In the genomic region with DNA sequence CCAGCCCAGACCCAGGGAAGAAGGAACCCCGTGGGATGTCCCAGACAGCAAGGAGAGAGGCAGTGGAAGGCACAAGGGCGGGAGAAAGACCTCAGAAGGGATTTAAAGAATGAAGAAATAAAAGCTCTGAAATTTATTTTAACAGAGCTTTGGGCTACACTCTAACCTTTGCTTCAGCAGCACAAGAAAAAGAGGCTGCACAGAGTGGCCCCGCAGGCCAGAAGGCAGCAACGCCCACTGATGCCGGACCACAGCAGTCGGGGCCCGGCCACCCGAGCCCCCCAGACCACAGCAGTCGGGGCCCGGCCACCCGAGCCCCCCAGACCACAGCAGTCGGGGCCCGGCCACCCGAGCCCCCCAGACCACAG, we compare ENCODE assay signal across 7 cellular contexts. TPM values are rescaled to one million over a fixed set of nuclear protein-coding genes. Genes with fewer than 3 reads are reported as not detected.
A peak's percentile ranks its signal among the peaks of the same experiment; 100 is the strongest.
DNase-seq lines count a peak whose midpoint lies in the region; ATAC-seq and TF ChIP-seq lines count a peak whose summit lies in the region.
"Not testable (repeated sequence)": the region's sequence is repeated elsewhere in the genome, so short reads cannot be mapped to it uniquely, and the experiment has no call there.

No MANE protein-coding gene starts in this region.

- not testable (repeated sequence) for H3K36me3 ChIP-seq in endodermal cell (ENCODE audit: control insufficient read depth, insufficient read depth, low read length)

- not testable (repeated sequence) for H3K4me3 ChIP-seq in endodermal cell (ENCODE audit: low read length)

- not testable (repeated sequence) for ATAC-seq in WTC11; activated naive CD8-positive, alpha-beta T cell treated with anti-CD3 and anti-CD28 coated beads, Interleukin-2, amount 10 ng/mL, durations not matched to agents 7 days and 5 days (ENCODE audit: low read depth); left colon; stimulated activated naive B cell treated with anti-CD40 and anti-IgM and Interleukin-4, amounts not matched to agents 10 μg/mL and 1 μg/mL and 100 μg/mL, for 72 hours (replicated peaks)

- not testable (repeated sequence) for H3K9me3 Mint-ChIP-seq in HFFc6; WTC11; activated naive CD8-positive, alpha-beta T cell treated with anti-CD3 and anti-CD28 coated beads, Interleukin-2, amount 10 ng/mL, durations not matched to agents 7 days and 5 days; endodermal cell; neural crest cell; stimulated activated naive B cell treated with anti-CD40 and anti-IgM and Interleukin-4, amounts not matched to agents 10 μg/mL and 1 μg/mL and 100 μg/mL, for 72 hours

- peak overlapping the region; percentile 91 for H3K27ac ChIP-seq in endodermal cell (ENCODE audit: low read depth, low read length)

- not testable (repeated sequence) for H3K27me3 ChIP-seq in endodermal cell (ENCODE audit: control insufficient read depth, insufficient read depth, low read length, poor library complexity, severe bottlenecking)

- H3K9ac ChIP-seq in endodermal cell (ENCODE audit: extremely low read depth, low read length, poor library complexity, severe bottlenecking) = not testable (repeated sequence)

- not testable (repeated sequence) for H3K9me3 ChIP-seq in endodermal cell (ENCODE audit: control insufficient read depth, low read length)

- POLR2A ChIA-PET in WTC11 (lab: Charles Lee) = interaction anchor here (1.0 kb wide), 1 partner anchor 482 kb away, joined by 5 read pairs; no protein-coding TSS in a partner anchor
- POLR2A ChIA-PET in activated naive CD8-positive, alpha-beta T cell treated with anti-CD3 and anti-CD28 coated beads, Interleukin-2, amount 10 ng/mL, durations not matched to agents 7 days and 5 days (lab: Charles Lee) = not testable (repeated sequence)

- H3K27me3 Mint-ChIP-seq in HFFc6 (ENCODE audit: insufficient read depth); WTC11 (ENCODE audit: low read depth); activated naive CD8-positive, alpha-beta T cell treated with anti-CD3 and anti-CD28 coated beads, Interleukin-2, amount 10 ng/mL, durations not matched to agents 7 days and 5 days; endodermal cell (ENCODE audit: insufficient read depth); neural crest cell (ENCODE audit: low read depth); stimulated activated naive B cell treated with anti-CD40 and anti-IgM and Interleukin-4, amounts not matched to agents 10 μg/mL and 1 μg/mL and 100 μg/mL, for 72 hours: not testable (repeated sequence)

- not testable (repeated sequence) for DNase-seq in HFFc6; WTC11 (ENCODE audit: low spot score); endodermal cell; neural crest cell (ENCODE audit: low read depth, low spot score); stimulated activated naive B cell treated with anti-CD40 and anti-IgM and Interleukin-4, amounts not matched to agents 10 μg/mL and 1 μg/mL and 100 μg/mL, for 72 hours
- peak; percentile 3 for DNase-seq in activated naive CD8-positive, alpha-beta T cell treated with anti-CD3 and anti-CD28 coated beads, Interleukin-2, amount 10 ng/mL, durations not matched to agents 7 days and 5 days
- DNase-seq in left colon = peak; percentile 0 to 11

- CTCF ChIA-PET in WTC11 (lab: Charles Lee) = interaction anchor here (0.6 to 1.5 kb wide), 3 partner anchors 11 to 75 kb away, joined by 3 to 6 read pairs (median 3); no protein-coding TSS in a partner anchor

- H3K36me3 Mint-ChIP-seq in HFFc6 (ENCODE audit: low read depth) (peaks cover 29% of the 10 kb centered on the region), neural crest cell (ENCODE audit: low read depth) (peaks cover 12% of the 10 kb centered on the region)
- not testable (repeated sequence) for H3K36me3 Mint-ChIP-seq in WTC11; endodermal cell (ENCODE audit: low read depth)
- H3K36me3 Mint-ChIP-seq in activated naive CD8-positive, alpha-beta T cell treated with anti-CD3 and anti-CD28 coated beads, Interleukin-2, amount 10 ng/mL, durations not matched to agents 7 days and 5 days = peaks cover 18% of the 10 kb centered on the region
- peaks cover 4 to 29% of the 10 kb centered on the region in 2 donors for H3K36me3 Mint-ChIP-seq in stimulated activated naive B cell treated with anti-CD40 and anti-IgM and Interleukin-4, amounts not matched to agents 10 μg/mL and 1 μg/mL and 100 μg/mL, for 72 hours

- intact Hi-C loops in left colon (cut with DNase I, micrococcal nuclease) = not testable (repeated sequence)

- H3K4me1 Mint-ChIP-seq in HFFc6 (ENCODE audit: low read depth) (peaks cover 62% of the 10 kb centered on the region), neural crest cell (peaks cover 35% of the 10 kb centered on the region)
- H3K4me1 Mint-ChIP-seq in WTC11; activated naive CD8-positive, alpha-beta T cell treated with anti-CD3 and anti-CD28 coated beads, Interleukin-2, amount 10 ng/mL, durations not matched to agents 7 days and 5 days; endodermal cell: not testable (repeated sequence)
- peaks cover 39 to 53% of the 10 kb centered on the region in 2 donors for H3K4me1 Mint-ChIP-seq in stimulated activated naive B cell treated with anti-CD40 and anti-IgM and Interleukin-4, amounts not matched to agents 10 μg/mL and 1 μg/mL and 100 μg/mL, for 72 hours

- peak overlapping the region; percentile 84 for H3K27ac Mint-ChIP-seq in HFFc6
- H3K27ac Mint-ChIP-seq in WTC11 = peak overlapping the region; percentile 95
- H3K27ac Mint-ChIP-seq in activated naive CD8-positive, alpha-beta T cell treated with anti-CD3 and anti-CD28 coated beads, Interleukin-2, amount 10 ng/mL, durations not matched to agents 7 days and 5 days = peak overlapping the region; percentile 51
- peak overlapping the region; percentile 71 for H3K27ac Mint-ChIP-seq in endodermal cell
- peak overlapping the region; percentile 91 for H3K27ac Mint-ChIP-seq in neural crest cell (ENCODE audit: unreplicated experiment)
- H3K27ac Mint-ChIP-seq in stimulated activated naive B cell treated with anti-CD40 and anti-IgM and Interleukin-4, amounts not matched to agents 10 μg/mL and 1 μg/mL and 100 μg/mL, for 72 hours = peak overlapping the region; percentile 83

- peak overlapping the region; percentile 62 for H3K4me3 Mint-ChIP-seq in HFFc6
- H3K4me3 Mint-ChIP-seq in WTC11; activated naive CD8-positive, alpha-beta T cell treated with anti-CD3 and anti-CD28 coated beads, Interleukin-2, amount 10 ng/mL, durations not matched to agents 7 days and 5 days; endodermal cell; neural crest cell; stimulated activated naive B cell treated with anti-CD40 and anti-IgM and Interleukin-4, amounts not matched to agents 10 μg/mL and 1 μg/mL and 100 μg/mL, for 72 hours: not testable (repeated sequence)

- not testable (repeated sequence) for H3K4me1 ChIP-seq in endodermal cell (ENCODE audit: control insufficient read depth, insufficient read depth, low read length)

- WGBS in endodermal cell (ENCODE audit: insufficient coverage in 1 of 2, insufficient read length in 1 of 2), 2 experiments = 80 to 94% methylated on average over 2 to 8 of the region's 14 CpGs

- TF ChIP-seq CTCF in HFFc6 (IDR thresholded peaks at IDR 0.05); WTC11 (IDR thresholded peaks at IDR 0.05); endodermal cell (conservative IDR thresholded peaks at IDR 0.05); neural crest cell (conservative IDR thresholded peaks at IDR 0.05): not testable (repeated sequence)

RNA-seq across cellular contexts. Expression of a gene that starts 33.8 kb away (rescaled TPM):
- total RNA-seq in HFFc6 (2021; fragmentation: NEBNext Ultra II Directional; extraction: Animal tissue kit (Norgen Biotek cat#: 25700)) = 10 to 100 TPM; 31.6 to 37.6 (median 33.1) TPM
- total RNA-seq in WTC11 (2021) (16.5 to 22.3 TPM (median 16.9 TPM) in 3 replicates), endodermal cell (10 to 100 TPM in 1 of 2 donors, 1 to 10 TPM in 1; 6.3 to 12.0 TPM), left colon (1 to 10 TPM; 6.5 to 9.0 TPM), neural crest cell (29.5 and 31.5 TPM in 2 replicates)
- 10 to 100 TPM; 65.6 to 73.9 TPM for total RNA-seq in activated naive CD8-positive, alpha-beta T cell treated with anti-CD3 and anti-CD28 coated beads, Interleukin-2, amount 10 ng/mL, durations not matched to agents 7 days and 5 days
- 27.0 TPM for polyA plus RNA-seq in endodermal cell (2013, experiment 1 of 2)
- polyA plus RNA-seq in endodermal cell (2013, experiment 2 of 2) = 25.2 TPM
